Comparison of ENCODE assay signal across 2 cellular contexts in genomic region chr10:31171402-31172120, GRCh38.
TF ChIP-seq lines count a peak whose summit lies in the region.

No MANE protein-coding gene starts in this region.

TF ChIP-seq in IMR-90, 13 proteins besides CTCF, POLR2A, EP300 and RAD21:
- TF ChIP-seq, protein P1, sequence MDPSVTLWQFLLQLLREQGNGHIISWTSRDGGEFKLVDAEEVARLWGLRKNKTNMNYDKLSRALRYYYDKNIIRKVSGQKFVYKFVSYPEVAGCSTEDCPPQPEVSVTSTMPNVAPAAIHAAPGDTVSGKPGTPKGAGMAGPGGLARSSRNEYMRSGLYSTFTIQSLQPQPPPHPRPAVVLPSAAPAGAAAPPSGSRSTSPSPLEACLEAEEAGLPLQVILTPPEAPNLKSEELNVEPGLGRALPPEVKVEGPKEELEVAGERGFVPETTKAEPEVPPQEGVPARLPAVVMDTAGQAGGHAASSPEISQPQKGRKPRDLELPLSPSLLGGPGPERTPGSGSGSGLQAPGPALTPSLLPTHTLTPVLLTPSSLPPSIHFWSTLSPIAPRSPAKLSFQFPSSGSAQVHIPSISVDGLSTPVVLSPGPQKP (IDR thresholded peaks at IDR 0.05; ENCODE audit: borderline replicate concordance, low read depth, low read length) = no peak

TF ChIP-seq in GM12878, 131 proteins besides CTCF, POLR2A, EP300 and RAD21:
- TF ChIP-seq, protein P2, sequence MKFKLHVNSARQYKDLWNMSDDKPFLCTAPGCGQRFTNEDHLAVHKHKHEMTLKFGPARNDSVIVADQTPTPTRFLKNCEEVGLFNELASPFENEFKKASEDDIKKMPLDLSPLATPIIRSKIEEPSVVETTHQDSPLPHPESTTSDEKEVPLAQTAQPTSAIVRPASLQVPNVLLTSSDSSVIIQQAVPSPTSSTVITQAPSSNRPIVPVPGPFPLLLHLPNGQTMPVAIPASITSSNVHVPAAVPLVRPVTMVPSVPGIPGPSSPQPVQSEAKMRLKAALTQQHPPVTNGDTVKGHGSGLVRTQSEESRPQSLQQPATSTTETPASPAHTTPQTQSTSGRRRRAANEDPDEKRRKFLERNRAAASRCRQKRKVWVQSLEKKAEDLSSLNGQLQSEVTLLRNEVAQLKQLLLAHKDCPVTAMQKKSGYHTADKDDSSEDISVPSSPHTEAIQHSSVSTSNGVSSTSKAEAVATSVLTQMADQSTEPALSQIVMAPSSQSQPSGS (IDR thresholded peaks at IDR 0.05; ENCODE audit: low read length) = no peak
- peak in 1 of 2 experiments; percentile 33; a peak in 1 of 4 replicates for TF ChIP-seq BHLHE40 (IDR thresholded peaks at IDR 0.05; ENCODE audit: borderline replicate concordance in 1 of 2, low read depth in 2 of 2, low read length in 1 of 2)
- TF ChIP-seq, protein P1 (IDR thresholded peaks at IDR 0.05; ENCODE audit: low read depth, low read length) = no peak
- no peak for TF ChIP-seq SMAD1 (IDR thresholded peaks at IDR 0.05; ENCODE audit: low read depth, partially characterized antibody)
- peak; percentile 67 for TF ChIP-seq RAD51 (IDR thresholded peaks at IDR 0.05)
